ENCODE assay signal across 21 cellular contexts in the genomic region with DNA sequence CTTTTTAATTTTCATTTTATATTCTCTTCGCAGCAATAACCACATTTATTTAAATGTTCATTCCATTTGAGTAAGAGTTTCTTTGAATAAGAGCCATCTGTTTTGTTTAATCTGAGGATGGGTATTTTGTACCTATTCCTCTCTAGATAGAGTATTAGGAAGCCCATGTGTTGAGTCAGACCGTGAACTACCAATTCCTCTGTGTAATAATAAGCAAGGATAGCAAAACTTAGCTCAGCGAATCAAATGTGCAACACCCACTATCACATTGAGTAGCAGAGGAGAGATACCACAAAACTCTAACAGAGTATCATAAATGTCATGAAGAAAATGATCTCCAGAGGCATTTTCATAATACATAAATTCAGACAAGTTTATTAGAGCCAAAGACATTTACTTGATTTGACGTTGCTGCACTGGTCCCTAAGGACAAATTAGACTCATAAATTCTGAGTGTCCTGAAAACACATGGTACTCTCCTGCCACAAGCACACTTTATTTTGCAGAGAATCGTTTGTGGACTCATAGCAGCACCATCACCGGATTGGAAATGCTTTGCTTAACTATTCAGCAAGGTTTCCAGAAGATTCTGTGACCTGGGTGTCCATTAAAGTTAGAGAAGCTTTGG.
"Had no signal": no experiment of that assay in that cellular context is flagged by ENCODE, and none has a peak within 500 bp of the region (broad histone marks: within the 10 kb centered on the region; RNA-seq: fewer than 3 reads in every experiment).

No MANE protein-coding gene starts in this region.

- H3K4me3 ChIP-seq: ascending aorta, lung, thoracic aorta, upper lobe of left lung had no signal

- DNase-seq: activated CD4-positive, alpha-beta T cell treated with anti-CD3 and anti-CD28 coated beads, Interleukin-2, amount 10 ng/mL, durations not matched to agents 7 days and 5 days; activated CD8-positive, alpha-beta memory T cell treated with anti-CD3 and anti-CD28 coated beads for 24 hours; activated CD8-positive, alpha-beta memory T cell treated with anti-CD3 and anti-CD28 coated beads, Interleukin-2, amount 50 U/mL, for 48 hours; activated effector memory CD4-positive, alpha-beta T cell treated with Interleukin-2 at 50 U/mL for 16 hours; activated naive CD4-positive, alpha-beta T cell treated with anti-CD3 and anti-CD28 coated beads, Interleukin-2, amount 50 U/mL, for 16 hours; activated T-cell treated with anti-CD3 and anti-CD28 coated beads, Interleukin-2, amount 50 U/mL, for 48 hours; cerebellar nuclear complex; cortex of kidney; foreskin melanocyte; glutamatergic neuron; hippocampal formation; left colon; nucleus accumbens; posterior cingulate gyrus; stimulated activated CD4-positive, alpha-beta T cell treated with anti-CD3 and anti-CD28 coated beads, Interleukin-15, amount 100 ng/mL, for 24 hours; stimulated activated CD4-positive, alpha-beta T cell treated with anti-CD3 and anti-CD28 coated beads, Interleukin-4, amount 100 ng/mL, for 1 hour; stimulated activated naive CD8-positive, alpha-beta T cell treated with anti-CD3 and anti-CD28 coated beads, Interleukin-15, amount 100 ng/mL, for 72 hours; upper lobe of left lung had no signal

- H3K9me3 ChIP-seq: ascending aorta, thoracic aorta, upper lobe of left lung had no signal

- H3K27ac ChIP-seq: ascending aorta, thoracic aorta, upper lobe of left lung had no signal

- H3K4me1 ChIP-seq: ascending aorta, upper lobe of left lung had no signal

- H3K27me3 ChIP-seq: ascending aorta, upper lobe of left lung had no signal

- H3K36me3 ChIP-seq: ascending aorta, thoracic aorta, upper lobe of left lung had no signal
